Comparison of ENCODE assay signal across 1 cellular context in the genomic region with DNA sequence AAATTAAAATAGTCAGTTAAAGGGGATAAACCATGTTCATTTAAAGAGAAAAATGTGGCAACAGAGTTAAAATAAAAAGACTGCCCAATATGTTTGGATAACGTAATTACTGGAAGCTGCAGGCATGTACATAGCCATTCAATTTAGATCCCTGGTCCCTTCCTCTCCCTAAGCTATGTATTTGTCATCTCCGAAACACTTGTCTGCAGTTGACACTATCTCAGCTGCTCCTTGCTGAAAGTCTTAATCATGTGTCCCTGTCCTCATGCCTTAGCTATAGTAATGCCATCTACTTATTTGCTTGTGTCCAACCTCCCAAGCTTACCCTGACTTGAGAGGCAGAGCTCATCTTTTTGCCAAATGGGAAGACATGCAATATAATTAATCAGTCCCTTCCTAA.
TF ChIP-seq lines count a peak whose summit lies in the region.

No MANE protein-coding gene starts in this region.

TF ChIP-seq in HEK293, 187 proteins besides CTCF, POLR2A, EP300 and RAD21 (continued from another document):
- no peak for TF ChIP-seq GLI4 (tag by site-specific recombination; IDR thresholded peaks at IDR 0.05)
- TF ChIP-seq GLIS1 (tag by site-specific recombination; IDR thresholded peaks at IDR 0.05), result no peak
- TF ChIP-seq ZBTB7A (tag by site-specific recombination; IDR thresholded peaks at IDR 0.05; ENCODE audit: low read depth), result no peak
- TF ChIP-seq ZNF610 (tag by site-specific recombination; IDR thresholded peaks at IDR 0.05; ENCODE audit: borderline replicate concordance), result no peak
- no peak for TF ChIP-seq ZNF132 (tag by site-specific recombination; IDR thresholded peaks at IDR 0.05; ENCODE audit: borderline replicate concordance)
- no peak for TF ChIP-seq KLF1 (tag by site-specific recombination; IDR thresholded peaks at IDR 0.05)
- TF ChIP-seq REST (tag by site-specific recombination; IDR thresholded peaks at IDR 0.05), result no peak
- no peak for TF ChIP-seq ZNF174 (tag by site-specific recombination; IDR thresholded peaks at IDR 0.05)
- no peak for TF ChIP-seq IKZF3 (tag by site-specific recombination; IDR thresholded peaks at IDR 0.05)
